In the genomic region with DNA sequence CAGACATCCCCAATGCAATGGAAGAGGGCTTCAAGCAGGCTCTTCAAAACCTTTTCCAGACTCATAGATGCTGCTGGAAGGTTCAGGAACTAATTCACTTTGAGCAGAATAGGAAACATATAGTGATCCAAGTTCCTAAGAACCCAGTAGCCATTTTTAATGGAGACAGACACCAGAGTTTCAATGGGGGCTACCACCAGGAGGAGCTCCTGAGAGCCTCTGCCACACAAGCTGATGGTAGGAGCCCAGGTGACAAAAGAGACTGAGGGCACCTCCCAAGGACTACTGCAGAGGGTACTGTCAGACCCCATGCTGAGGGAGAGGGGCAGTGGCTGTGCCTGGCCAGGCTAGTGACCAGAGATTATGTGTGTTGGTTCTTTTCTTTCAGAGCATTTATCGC, we compare ENCODE assay signal across 8 cellular contexts. TPM values are rescaled to one million over a fixed set of nuclear protein-coding genes. Genes with fewer than 3 reads are reported as not detected.
DNase-seq lines count a peak whose midpoint lies in the region; ATAC-seq, FAIRE-seq and TF ChIP-seq lines count a peak whose summit lies in the region.

No MANE protein-coding gene starts in this region.

- no peak overlapping the region for H3K27ac ChIP-seq in PC-9
- H3K27ac ChIP-seq in psoas muscle: no peak overlapping the region

- WGBS in psoas muscle, 3 donors: 0 to 67% (median 53%) methylated on average over 1 of the region's 1 CpG

- intact Hi-C loops in PC-9 (cut with micrococcal nuclease; ENCODE audit: unreplicated experiment): no loop called here
- intact Hi-C loops in psoas muscle (cut with DNase I): no loop called here
- intact Hi-C loops in sciatic nerve (cut with DNase I): no loop called here

- H4K20me1 ChIP-seq in PC-9 (ENCODE audit: insufficient read depth): no peaks in the 10 kb centered on the region

- no TSS peak for BruUV-seq in PC-9 (replicated peaks; lab: Mats Ljungman, UMichigan)

- TF ChIP-seq POLR2A in GM12891 (IDR thresholded peaks at IDR 0.05; ENCODE audit: low read depth, low read length): no peak

- in situ Hi-C loops in GM13977 (cut with MboI; ENCODE audit: low pct_unique_long_range_greater_than_20kb, low sequenced_read_pairs, unreplicated experiment): no loop called here

- H3K27me3 ChIP-seq in PC-9 (ENCODE audit: insufficient read depth, low read depth) (no peaks in the 10 kb centered on the region), bronchial epithelial cell (ENCODE audit: control insufficient read depth, insufficient read depth, low read length) (no peaks in the 10 kb centered on the region), psoas muscle (ENCODE audit: insufficient read depth in 3 of 3, low read length in 2 of 3) (no peaks in the 10 kb centered on the region)

- CTCF ChIA-PET in PC-9 (lab: Charles Lee): interaction anchor here (0.6 kb wide), 1 partner anchor 1110 kb away, joined by 3 read pairs; no protein-coding TSS in a partner anchor

- POLR2A ChIA-PET in PC-9 (lab: Charles Lee; ENCODE audit: unreplicated experiment): no interaction called here

- H3K4me1 ChIP-seq in PC-9 (replicated peaks; ENCODE audit: insufficient read depth): no peaks in the 10 kb centered on the region
- H3K4me1 ChIP-seq in psoas muscle: peaks cover 8% of the 10 kb centered on the region

- peak; percentile 51 for TF ChIP-seq CTCF in GM13977 (IDR thresholded peaks at IDR 0.05; ENCODE audit: extremely low read depth, insufficient read depth, missing control alignments)
- TF ChIP-seq CTCF in PC-9 (conservative IDR thresholded peaks at IDR 0.05): peak; percentile 49; the same call in 1 of the 2 replicates
- TF ChIP-seq CTCF in bronchial epithelial cell (IDR thresholded peaks at IDR 0.05; ENCODE audit: insufficient read depth, low read length, severe bottlenecking): peak; percentile 45
- no peak for TF ChIP-seq CTCF in psoas muscle (IDR thresholded peaks at IDR 0.05)

- H3K36me3 ChIP-seq in PC-9 (ENCODE audit: low read depth) (no peaks in the 10 kb centered on the region), bronchial epithelial cell (ENCODE audit: control insufficient read depth, insufficient read depth, low read length) (no peaks in the 10 kb centered on the region), psoas muscle (ENCODE audit: insufficient read depth in 1 of 2, low read depth in 1 of 2) (no peaks in the 10 kb centered on the region)

- no peak overlapping the region for H3K4me2 ChIP-seq in PC-9

- H3K9me3 ChIP-seq in PC-9 (ENCODE audit: insufficient read depth, low read depth) (0 out of 2 replicates have a peak, but pooled peaks cover 3% of the 10 kb centered on the region), psoas muscle (no peaks in the 10 kb centered on the region)

- H3K79me2 ChIP-seq in PC-9 (ENCODE audit: low read depth): no peaks in the 10 kb centered on the region

- no peaks in the 10 kb centered on the region for H3K9me2 ChIP-seq in PC-9 (ENCODE audit: insufficient read depth)

- H2AFZ ChIP-seq in PC-9: no peak overlapping the region

- H3K4me3 ChIP-seq in PC-9 (no peak overlapping the region), bronchial epithelial cell (ENCODE audit: low read depth, low read length) (no peak overlapping the region), psoas muscle (no peak overlapping the region)

- ATAC-seq in psoas muscle (no peak), sciatic nerve (no peak), HG03442 (IDR thresholded peaks at IDR 0.05; ENCODE audit: unreplicated experiment) (no peak)

- DNase-seq in GM13977 (ENCODE audit: low spot score) (no peak), PC-9 (no peak), bronchial epithelial cell (ENCODE audit: low read depth) (no peak), psoas muscle (no peak), sciatic nerve (ENCODE audit: low spot score) (no peak), GM12891 (ENCODE audit: insufficient read length, low spot score) (no peak)
- DNase-seq in stimulated activated CD4-positive, alpha-beta T cell treated with anti-CD3 and anti-CD28 coated beads, Interleukin-2, amount 100 ng/mL, for 4 hours (ENCODE audit: low read depth): peak; percentile 35

- H3F3A ChIP-seq in PC-9 (ENCODE audit: insufficient read depth, low read depth): no peaks in the 10 kb centered on the region

- FAIRE-seq in bronchial epithelial cell (lab: Jason Lieb, UNC): no peak
- FAIRE-seq in GM12891 (lab: Jason Lieb, UNC): no peak

TF ChIP-seq in GM12891, 5 proteins besides CTCF, POLR2A, EP300 and RAD21:
- no peak for TF ChIP-seq POU2F2 (IDR thresholded peaks at IDR 0.05; ENCODE audit: low read depth, low read length)
- TF ChIP-seq TAF1 (IDR thresholded peaks at IDR 0.05; ENCODE audit: low read depth, low read length): no peak
- no peak for TF ChIP-seq PAX5 (IDR thresholded peaks at IDR 0.05; ENCODE audit: insufficient read depth, low read length, severe bottlenecking)
- no peak for TF ChIP-seq SPI1 (IDR thresholded peaks at IDR 0.05; ENCODE audit: low read depth, low read length)
- TF ChIP-seq POLR2AphosphoS5 (IDR thresholded peaks at IDR 0.05; ENCODE audit: low read depth, low read length): no peak

RNA-seq across cellular contexts. Expression of a gene that starts 45.9 kb away (rescaled TPM):
- total RNA-seq in PC-9 (2021) (not detected in 2 replicates), bronchial epithelial cell (not detected in 2 replicates), psoas muscle (not detected), sciatic nerve (0.40 TPM)
- polyA plus RNA-seq in psoas muscle: not detected
- not detected for polyA plus RNA-seq in GM12891 (2012; ENCODE audit: low read depth, missing spikeins)
